ENCODE assay signal across 16 cellular contexts in the genomic region with DNA sequence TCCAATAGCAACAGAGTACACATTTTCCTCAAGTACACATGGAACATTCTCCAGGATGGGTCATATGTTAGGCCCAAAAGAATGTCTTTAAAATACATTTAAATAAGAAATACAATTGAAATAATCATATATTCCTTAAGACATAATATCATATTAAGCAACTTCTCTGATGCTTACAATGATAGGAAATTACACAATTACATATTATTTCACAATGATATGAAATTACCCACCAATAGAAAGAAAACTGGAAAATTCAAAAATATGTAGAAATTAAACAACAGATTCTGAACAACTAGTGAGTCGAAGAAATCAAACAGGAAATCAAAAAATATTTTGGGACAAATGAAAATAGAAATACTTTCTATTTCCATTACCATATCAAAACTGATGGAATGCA. TPM values are rescaled to one million over a fixed set of nuclear protein-coding genes. Genes with fewer than 3 reads are reported as not detected.
DNase-seq lines count a peak whose midpoint lies in the region; FAIRE-seq lines count a peak whose summit lies in the region.
"Had no signal": no experiment of that assay in that cellular context is flagged by ENCODE, and none has a peak within 500 bp of the region (broad histone marks: within the 10 kb centered on the region; RNA-seq: fewer than 3 reads in every experiment).

No MANE protein-coding gene starts in this region.

- DNase-seq in GM18507 (ENCODE audit: extremely low spot score, insufficient read length, low read depth) (no peak), NCI-H526 (lab: John Stamatoyannopoulos, UW) (no peak), HT-29 (ENCODE audit: low spot score) (no peak), NAMALWA (ENCODE audit: low spot score) (no peak)
- DNase-seq: ACHN; BE2C; C1 segment of cervical spinal cord; Caco-2; CD4-positive, alpha-beta T cell; HFFc6 had no signal

- peak; percentile 18 for FAIRE-seq in GM18507 (lab: Jason Lieb, UNC)
- peak; percentile 86 for FAIRE-seq in TTC549 (lab: Jason Lieb, UNC)
- peak; percentile 28 for FAIRE-seq in colon (lab: Jason Lieb, UNC)
- FAIRE-seq: GM12891, H54 had no signal

RNA-seq across cellular contexts. Expression of a gene that starts 45.6 kb away (rescaled TPM):
- 11.7 and 13.6 TPM in 2 replicates for total RNA-seq in HT-29 (2014; rRNA removed; shearing (Covaris generic))

RNA-seq across cellular contexts. Expression of a gene that starts 46.7 kb away (rescaled TPM):
- 0.55 and 2.9 TPM in 2 replicates for total RNA-seq in HT-29 (2014; rRNA removed; shearing (Covaris generic))

RNA-seq across cellular contexts. Expression of a gene that starts 56.2 kb away (rescaled TPM):
- not detected in 2 replicates for total RNA-seq in HT-29 (2014; rRNA removed; shearing (Covaris generic))
- total RNA-seq: A172; Caco-2; CD4-positive, alpha-beta T cell; GM23338; HFFc6 had no signal
